In genomic region chr5:121910036-121910435, GRCh38 we compare ENCODE assay signal across 9 cellular contexts. TPM values are rescaled to one million over a fixed set of nuclear protein-coding genes. Genes with fewer than 3 reads are reported as not detected.
"Had no signal": no experiment of that assay in that cellular context is flagged by ENCODE, and none has a peak within 500 bp of the region (broad histone marks: within the 10 kb centered on the region; RNA-seq: fewer than 3 reads in every experiment).

No MANE protein-coding gene starts in this region.

- H2AFZ ChIP-seq: GM23338 had no signal

- ATAC-seq: GM23338 had no signal

- DNase-seq: H9, HCEC 1CT, KG1 had no signal

- H3K27ac ChIP-seq: HL-60 had no signal

- H3K4me2 ChIP-seq: GM23338 had no signal

- H3K4me3 ChIP-seq: GM23338 had no signal

- FAIRE-seq: H1, H54 had no signal

RNA-seq across cellular contexts. Expression of gene FTMT, which starts 58.4 kb away (rescaled TPM):
- total RNA-seq: GM23338, H1, H9, HT1080 had no signal
- polyA plus RNA-seq: GM23338, H1, IgD-negative memory B cell had no signal
